In genomic region chr5:171299851-171300250, GRCh38 we compare ENCODE assay signal across 17 cellular contexts. TPM values are rescaled to one million over a fixed set of nuclear protein-coding genes. Genes with fewer than 3 reads are reported as not detected.
A peak's percentile ranks its signal among the peaks of the same experiment; 100 is the strongest.
DNase-seq lines count a peak whose midpoint lies in the region; ATAC-seq and TF ChIP-seq lines count a peak whose summit lies in the region.
"Had no signal": no experiment of that assay in that cellular context is flagged by ENCODE, and none has a peak within 500 bp of the region (broad histone marks: within the 10 kb centered on the region; RNA-seq: fewer than 3 reads in every experiment).

No MANE protein-coding gene starts in this region.

- H3K4me2 ChIP-seq in trophoblast cell (ENCODE audit: low read length), result no peak overlapping the region

- no peaks in the 10 kb centered on the region for H3K79me1 ChIP-seq in trophoblast cell (ENCODE audit: low read length)

- no peak for ATAC-seq in GM21447 (IDR thresholded peaks at IDR 0.05; ENCODE audit: unreplicated experiment)
- ATAC-seq: CD8-positive, alpha-beta T cell; HCT116 had no signal

- no peak overlapping the region for H4K12ac ChIP-seq in trophoblast cell (ENCODE audit: low read depth, low read length)

- H3K9ac ChIP-seq in adipocyte (ENCODE audit: low read length) (no peak overlapping the region), trophoblast cell (ENCODE audit: low read length) (no peak overlapping the region)

- intact Hi-C loops in testis (cut with DNase I; ENCODE audit: low total_unique reads), result no loop called here

- H2AFZ ChIP-seq in trophoblast cell (ENCODE audit: insufficient read depth, low read length, poor library complexity), result no peak overlapping the region

- H3K36me3 ChIP-seq in HEK293 (ENCODE audit: control insufficient read depth in 2 of 2, insufficient read depth in 1 of 2, low read length in 2 of 2), result peaks cover 0 to 6% of the 10 kb centered on the region in 2 experiments; a peak in 1 of 3 replicates
- no peaks in the 10 kb centered on the region for H3K36me3 ChIP-seq in adipocyte (ENCODE audit: control insufficient read depth, insufficient read depth, low read length, severe bottlenecking)
- H3K36me3 ChIP-seq in trophoblast cell (ENCODE audit: control insufficient read depth in 1 of 2, insufficient read depth in 2 of 2, low read length in 2 of 2), result peaks cover 3 to 7% of the 10 kb centered on the region in 2 experiments
- no peaks in the 10 kb centered on the region for H3K36me3 ChIP-seq in testis (ENCODE audit: low read depth, missing control alignments)

- no peak for TF ChIP-seq POLR2A in testis (IDR thresholded peaks at IDR 0.05)

- whole genome bisulfite sequencing in trophoblast cell (ENCODE audit: extremely low coverage, insufficient coverage, insufficient read length), result no CpG with 5 or more reads among the region's 2 CpGs
- WGBS in testis, 2 donors, result 71 to 83% methylated on average over 2 of the region's 2 CpGs

- DNase-seq in adipocyte (ENCODE audit: low read depth), result peak; percentile 40
- peak; percentile 25 for DNase-seq in epithelial cell of esophagus (ENCODE audit: low read depth)
- peak; percentile 23 to 78 for DNase-seq in trophoblast cell
- DNase-seq in activated gamma-delta T cell treated with Interleukin-2 at 50 U/mL for 16 hours, result no peak
- DNase-seq in testis, result no peak
- DNase-seq: CD8-positive, alpha-beta T cell; COR-L47; DND-41; GDM1 had no signal

- no peaks in the 10 kb centered on the region for H3K79me2 ChIP-seq in trophoblast cell (ENCODE audit: control insufficient read depth, insufficient read depth, low read length, poor library complexity)

- H4K91ac ChIP-seq in trophoblast cell (ENCODE audit: low read depth, low read length), result no peak overlapping the region

- no peak overlapping the region for H3K14ac ChIP-seq in trophoblast cell (ENCODE audit: low read length)

- no peak overlapping the region for H2BK5ac ChIP-seq in trophoblast cell (ENCODE audit: low read depth, low read length, poor library complexity)

- CTCF ChIA-PET in HEK293 (lab: Yijun Ruan, JAX), result no interaction called here

- no peak for TF ChIP-seq CTCF in HEK293 (tag by site-specific recombination; IDR thresholded peaks at IDR 0.05)
- no peak for TF ChIP-seq CTCF in epithelial cell of esophagus (IDR thresholded peaks at IDR 0.05; ENCODE audit: insufficient read depth, low read depth, low read length, missing control alignments)
- no peak for TF ChIP-seq CTCF in testis (IDR thresholded peaks at IDR 0.05)

- H4K8ac ChIP-seq in trophoblast cell (ENCODE audit: low read depth, low read length), result no peak overlapping the region

- H3K18ac ChIP-seq in trophoblast cell (ENCODE audit: low read length), result no peak overlapping the region

- no peak overlapping the region for H2BK12ac ChIP-seq in trophoblast cell (ENCODE audit: low read length)

- no peak overlapping the region for H3K23ac ChIP-seq in trophoblast cell (ENCODE audit: low read length)

- H3K27ac ChIP-seq in HEK293 (ENCODE audit: extremely low read depth, low read depth, low read length) (no peak overlapping the region), trophoblast cell (ENCODE audit: low read depth, low read length) (no peak overlapping the region), testis (no peak overlapping the region)

- POLR2A ChIA-PET in HEK293 (lab: Yijun Ruan, JAX), result interaction anchor here (1.7 kb wide), 1 partner anchor 9 kb away, joined by 4 read pairs; the partner anchor contains the start of gene TLX3

- H3K27me3 ChIP-seq in adipocyte (replicated peaks; ENCODE audit: control insufficient read depth, insufficient read depth, low read length) (peaks cover 27% of the 10 kb centered on the region), trophoblast cell (ENCODE audit: insufficient read depth, low read length) (peaks cover 4% of the 10 kb centered on the region), testis (no peaks in the 10 kb centered on the region)

- no peak overlapping the region for H2BK120ac ChIP-seq in trophoblast cell (ENCODE audit: insufficient read depth, low read length, poor library complexity)

- H3K4ac ChIP-seq in trophoblast cell (ENCODE audit: low read depth, low read length), result no peak overlapping the region

- H3K9me3 ChIP-seq in HEK293 (ENCODE audit: control insufficient read depth, insufficient read depth, low read depth, low read length) (no peaks in the 10 kb centered on the region), adipocyte (ENCODE audit: control insufficient read depth, low read length) (no peaks in the 10 kb centered on the region), trophoblast cell (ENCODE audit: insufficient read depth, low read depth, low read length) (no peaks in the 10 kb centered on the region), testis (no peaks in the 10 kb centered on the region)

- peaks cover 27% of the 10 kb centered on the region for H3K4me1 ChIP-seq in HEK293 (ENCODE audit: control insufficient read depth, insufficient read depth, low read length)
- no peaks in the 10 kb centered on the region for H3K4me1 ChIP-seq in adipocyte (ENCODE audit: control insufficient read depth, insufficient read depth, low read length)
- H3K4me1 ChIP-seq in trophoblast cell (ENCODE audit: control insufficient read depth in 1 of 2, insufficient read depth in 2 of 2, low read length in 2 of 2), result peaks cover 3 to 4% of the 10 kb centered on the region in 2 experiments
- peaks cover 9% of the 10 kb centered on the region for H3K4me1 ChIP-seq in testis

- no peak overlapping the region for H2AK5ac ChIP-seq in trophoblast cell (ENCODE audit: low read length)

- H3K4me3 ChIP-seq in HEK293 (ENCODE audit: low read depth, low read length), result no peak overlapping the region
- H3K4me3 ChIP-seq in adipocyte (ENCODE audit: low read length), result no peak overlapping the region
- no peak overlapping the region for H3K4me3 ChIP-seq in epithelial cell of esophagus (ENCODE audit: low read length)
- no peak overlapping the region for H3K4me3 ChIP-seq in trophoblast cell (ENCODE audit: low read depth, low read length)
- H3K4me3 ChIP-seq in testis, result no peak overlapping the region

TF ChIP-seq in HEK293, 187 proteins besides CTCF, POLR2A, EP300 and RAD21:
- TF ChIP-seq ZNF302 (tag by site-specific recombination; IDR thresholded peaks at IDR 0.05; ENCODE audit: low read depth) (no peak), BCL11B (tag by site-specific recombination; IDR thresholded peaks at IDR 0.05; ENCODE audit: low read depth) (no peak), GLI4 (tag by site-specific recombination; IDR thresholded peaks at IDR 0.05) (no peak), ZNF514 (tag by site-specific recombination; IDR thresholded peaks at IDR 0.05) (no peak), ZNF449 (tag by site-specific recombination; IDR thresholded peaks at IDR 0.05) (peak; percentile 38; the same call in 1 of the 2 replicates), ZNF155 (tag by site-specific recombination; IDR thresholded peaks at IDR 0.05) (no peak), ZNF223 (tag by site-specific recombination; IDR thresholded peaks at IDR 0.05) (no peak), TCF7L2 (IDR thresholded peaks at IDR 0.05; ENCODE audit: borderline replicate concordance, low read depth, low read length) (0 out of 2 replicates have a peak, but pooled peaks have one; percentile 22), ZNF239 (tag by site-specific recombination; IDR thresholded peaks at IDR 0.05) (no peak), ZNF624 (tag by site-specific recombination; IDR thresholded peaks at IDR 0.05) (no peak), SCRT2 (tag by site-specific recombination; IDR thresholded peaks at IDR 0.05) (peak; percentile 22; the same call in 1 of the 2 replicates)

RNA-seq across cellular contexts. Expression of gene TLX3, which starts 9.2 kb away (rescaled TPM):
- not detected in 2 replicates for polyA plus RNA-seq in trophoblast cell (2013)
- not detected for total RNA-seq in testis
- polyA plus RNA-seq in testis (ENCODE audit: insufficient read depth, low read depth, low replicate concordance), result 0.21 TPM
- total RNA-seq: CD8-positive, alpha-beta T cell; H4; HT1080 had no signal
- polyA plus RNA-seq: AG04450, BJ, CD14-positive monocyte had no signal

Comparison
In these comparisons a context has a peak if more than half of its experiments do, and no peak if none do; other contexts are left out.
1. DNase-seq: peak in adipocyte (single experiment), epithelial cell of esophagus (single experiment) and trophoblast cell (2 of 2); none in activated gamma-delta T cell treated with Interleukin-2 at 50 U/mL for 16 hours (single experiment) and testis (single experiment).